1 cellular context compared by ENCODE assay signal in genomic region chr16:77897038-77897437, GRCh38.
TF ChIP-seq lines count a peak whose summit lies in the region.

No MANE protein-coding gene starts in this region.

TF ChIP-seq in HepG2, 621 proteins besides CTCF, POLR2A, EP300 and RAD21 (continued from another document):
- TF ChIP-seq, protein P1, sequence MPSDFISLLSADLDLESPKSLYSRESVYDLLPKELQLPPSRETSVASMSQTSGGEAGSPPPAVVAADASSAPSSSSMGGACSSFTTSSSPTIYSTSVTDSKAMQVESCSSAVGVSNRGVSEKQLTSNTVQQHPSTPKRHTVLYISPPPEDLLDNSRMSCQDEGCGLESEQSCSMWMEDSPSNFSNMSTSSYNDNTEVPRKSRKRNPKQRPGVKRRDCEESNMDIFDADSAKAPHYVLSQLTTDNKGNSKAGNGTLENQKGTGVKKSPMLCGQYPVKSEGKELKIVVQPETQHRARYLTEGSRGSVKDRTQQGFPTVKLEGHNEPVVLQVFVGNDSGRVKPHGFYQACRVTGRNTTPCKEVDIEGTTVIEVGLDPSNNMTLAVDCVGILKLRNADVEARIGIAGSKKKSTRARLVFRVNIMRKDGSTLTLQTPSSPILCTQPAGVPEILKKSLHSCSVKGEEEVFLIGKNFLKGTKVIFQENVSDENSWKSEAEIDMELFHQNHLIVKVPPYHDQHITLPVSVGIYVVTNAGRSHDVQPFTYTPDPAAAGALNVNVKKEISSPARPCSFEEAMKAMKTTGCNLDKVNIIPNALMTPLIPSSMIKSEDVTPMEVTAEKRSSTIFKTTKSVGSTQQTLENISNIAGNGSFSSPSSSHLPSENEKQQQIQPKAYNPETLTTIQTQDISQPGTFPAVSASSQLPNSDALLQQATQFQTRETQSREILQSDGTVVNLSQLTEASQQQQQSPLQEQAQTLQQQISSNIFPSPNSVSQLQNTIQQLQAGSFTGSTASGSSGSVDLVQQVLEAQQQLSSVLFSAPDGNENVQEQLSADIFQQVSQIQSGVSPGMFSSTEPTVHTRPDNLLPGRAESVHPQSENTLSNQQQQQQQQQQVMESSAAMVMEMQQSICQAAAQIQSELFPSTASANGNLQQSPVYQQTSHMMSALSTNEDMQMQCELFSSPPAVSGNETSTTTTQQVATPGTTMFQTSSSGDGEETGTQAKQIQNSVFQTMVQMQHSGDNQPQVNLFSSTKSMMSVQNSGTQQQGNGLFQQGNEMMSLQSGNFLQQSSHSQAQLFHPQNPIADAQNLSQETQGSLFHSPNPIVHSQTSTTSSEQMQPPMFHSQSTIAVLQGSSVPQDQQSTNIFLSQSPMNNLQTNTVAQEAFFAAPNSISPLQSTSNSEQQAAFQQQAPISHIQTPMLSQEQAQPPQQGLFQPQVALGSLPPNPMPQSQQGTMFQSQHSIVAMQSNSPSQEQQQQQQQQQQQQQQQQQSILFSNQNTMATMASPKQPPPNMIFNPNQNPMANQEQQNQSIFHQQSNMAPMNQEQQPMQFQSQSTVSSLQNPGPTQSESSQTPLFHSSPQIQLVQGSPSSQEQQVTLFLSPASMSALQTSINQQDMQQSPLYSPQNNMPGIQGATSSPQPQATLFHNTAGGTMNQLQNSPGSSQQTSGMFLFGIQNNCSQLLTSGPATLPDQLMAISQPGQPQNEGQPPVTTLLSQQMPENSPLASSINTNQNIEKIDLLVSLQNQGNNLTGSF (CRISPR knock-in tag; IDR thresholded peaks at IDR 0.05), result no peak
